Comparison of ENCODE assay signal across 19 cellular contexts in the genomic region with DNA sequence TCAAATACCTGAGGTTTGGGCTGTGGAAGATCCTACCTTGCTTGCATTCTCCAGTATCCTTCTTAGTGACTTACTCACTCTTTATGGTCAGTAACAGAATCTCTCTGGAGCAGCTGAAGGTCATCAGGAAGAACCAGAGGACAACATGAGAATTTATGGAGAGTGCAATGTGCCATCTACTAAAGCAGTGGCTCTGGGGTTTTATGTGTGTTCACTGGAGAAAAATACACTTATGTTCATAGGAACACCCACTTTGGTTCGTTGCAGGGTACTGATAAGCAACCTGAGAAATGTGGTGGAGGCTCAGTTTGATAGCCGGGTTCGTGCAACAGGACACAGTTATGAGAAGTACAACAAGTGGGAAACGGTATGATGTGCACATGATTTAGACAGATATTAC. TPM values are rescaled to one million over a fixed set of nuclear protein-coding genes. Genes with fewer than 3 reads are reported as not detected.
"Had no signal": no experiment of that assay in that cellular context is flagged by ENCODE, and none has a peak within 500 bp of the region (broad histone marks: within the 10 kb centered on the region; RNA-seq: fewer than 3 reads in every experiment).

No MANE protein-coding gene starts in this region.

- H3K9me3 ChIP-seq: breast epithelium, esophagus muscularis mucosa, suprapubic skin had no signal

- H3K4me3 ChIP-seq: breast epithelium, esophagus muscularis mucosa, suprapubic skin had no signal

- H3K4me1 ChIP-seq: breast epithelium, esophagus muscularis mucosa, suprapubic skin had no signal

- FAIRE-seq: endometrium had no signal

- H3K36me3 ChIP-seq: breast epithelium, esophagus muscularis mucosa, suprapubic skin had no signal

- H3K27ac ChIP-seq: breast epithelium, esophagus muscularis mucosa, suprapubic skin, VCaP had no signal

- DNase-seq: activated CD4-positive, alpha-beta memory T cell treated with anti-CD3 and anti-CD28 coated beads, Interleukin-2, amount 10 ng/mL, durations not matched to agents 7 days and 5 days; activated CD4-positive, alpha-beta T cell treated with anti-CD3 and anti-CD28 coated beads for 36 hours; activated gamma-delta T cell; activated naive CD8-positive, alpha-beta T cell treated with anti-CD3 and anti-CD28 coated beads for 36 hours; activated T-cell treated with anti-CD3 and anti-CD28 coated beads, Interleukin-2, amount 50 U/mL, for 48 hours; anterior cingulate cortex; hypothalamus; left cardiac atrium; stimulated activated CD4-positive, alpha-beta T cell treated with anti-CD3 and anti-CD28 coated beads, Interleukin-2, amount 100 ng/mL, for 24 hours; stimulated activated naive CD4-positive, alpha-beta T cell treated with Interleukin-2 at 50 U/mL for 16 hours had no signal

- H3K27me3 ChIP-seq: breast epithelium, esophagus muscularis mucosa, suprapubic skin had no signal

- ATAC-seq: activated CD4-positive, alpha-beta T cell treated with anti-CD3 and anti-CD28 coated beads for 36 hours; left cardiac atrium; sciatic nerve had no signal

RNA-seq across cellular contexts. Expression of gene CPB1, which starts 12.8 kb away (rescaled TPM):
- total RNA-seq: activated CD4-positive, alpha-beta memory T cell treated with anti-CD3 and anti-CD28 coated beads, Interleukin-2, amount 10 ng/mL, durations not matched to agents 7 days and 5 days; activated CD4-positive, alpha-beta T cell treated with anti-CD3 and anti-CD28 coated beads for 36 hours; activated naive CD8-positive, alpha-beta T cell treated with anti-CD3 and anti-CD28 coated beads for 36 hours; fibroblast of villous mesenchyme; pulmonary artery endothelial cell; suprapubic skin; T-helper 2 cell treated with Interferon-gamma antibody and Interleukin-4, amounts not matched to agents 100 ng/mL and 5 ng/mL, for 36 hours had no signal

RNA-seq across cellular contexts. Expression of gene CPA3, which starts 24.7 kb away (rescaled TPM):
- total RNA-seq: activated CD4-positive, alpha-beta memory T cell treated with anti-CD3 and anti-CD28 coated beads, Interleukin-2, amount 10 ng/mL, durations not matched to agents 7 days and 5 days; activated CD4-positive, alpha-beta T cell treated with anti-CD3 and anti-CD28 coated beads for 36 hours; activated naive CD8-positive, alpha-beta T cell treated with anti-CD3 and anti-CD28 coated beads for 36 hours; fibroblast of villous mesenchyme; T-helper 2 cell treated with Interferon-gamma antibody and Interleukin-4, amounts not matched to agents 100 ng/mL and 5 ng/mL, for 36 hours had no signal
